In the genomic region with DNA sequence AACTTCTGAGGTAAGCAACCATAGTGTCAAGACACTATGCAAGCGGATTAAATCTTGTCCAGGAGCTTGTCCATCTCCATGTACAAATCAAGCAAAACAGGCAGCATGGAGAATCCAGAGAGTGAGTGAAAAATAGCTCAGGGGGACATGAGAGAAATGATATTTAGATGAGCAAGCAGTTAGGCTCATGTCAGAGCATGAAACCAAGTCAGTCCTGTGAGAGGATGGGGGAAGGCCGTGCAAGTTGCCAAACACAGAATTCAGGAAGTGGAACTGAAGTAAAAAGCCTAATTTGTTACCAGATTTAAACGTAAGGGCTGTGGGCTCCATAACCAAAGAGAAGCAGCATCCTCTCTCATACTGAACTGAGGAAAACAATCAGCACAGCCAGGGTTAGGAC, we compare ENCODE assay signal across 17 cellular contexts.
"Had no signal": no experiment of that assay in that cellular context is flagged by ENCODE, and none has a peak within 500 bp of the region (broad histone marks: within the 10 kb centered on the region; RNA-seq: fewer than 3 reads in every experiment).

No MANE protein-coding gene starts in this region.

- H3K36me3 ChIP-seq: adrenal gland, lower lobe of right lung, spleen, transverse colon had no signal

- H3K9me3 ChIP-seq: adrenal gland had no signal

- H3K27ac ChIP-seq: adrenal gland, lower lobe of right lung, spleen, transverse colon had no signal

- ATAC-seq: lower lobe of right lung; naive thymus-derived CD4-positive, alpha-beta T cell; right cardiac atrium; stimulated activated naive B cell treated with anti-CD40 and anti-IgM and Interleukin-4, amounts not matched to agents 10 μg/mL and 1 μg/mL and 100 μg/mL, for 72 hours had no signal

- DNase-seq: activated B cell treated with CpG ODN at 0.5 μM for 24 hours; activated CD4-positive, alpha-beta T cell treated with anti-CD3 and anti-CD28 coated beads, Interleukin-2, amount 10 ng/mL, durations not matched to agents 7 days and 5 days; activated CD8-positive, alpha-beta memory T cell treated with anti-CD3 and anti-CD28 coated beads for 24 hours; activated naive CD4-positive, alpha-beta T cell treated with anti-CD3 and anti-CD28 coated beads, Interleukin-2, amount 50 U/mL, for 16 hours; activated T-cell treated with anti-CD3 and anti-CD28 coated beads for 4 hours; adrenal gland; effector memory CD4-positive, alpha-beta T cell; erythroblast; glutamatergic neuron; lower lobe of right lung; naive thymus-derived CD4-positive, alpha-beta T cell; nucleus accumbens; right cardiac atrium; spleen; stimulated activated CD4-positive, alpha-beta T cell treated with anti-CD3 and anti-CD28 coated beads, Interleukin-2, amount 100 ng/mL, for 24 hours; stimulated activated naive B cell treated with anti-CD40 and anti-IgM and Interleukin-4, amounts not matched to agents 10 μg/mL and 1 μg/mL and 100 μg/mL, for 72 hours; transverse colon had no signal

- H3K4me3 ChIP-seq: adrenal gland, lower lobe of right lung, spleen, transverse colon had no signal

- H3K4me1 ChIP-seq: adrenal gland, lower lobe of right lung, spleen, transverse colon had no signal

- H3K27me3 ChIP-seq: adrenal gland, spleen, transverse colon had no signal
